8 cellular contexts compared by ENCODE assay signal in the genomic region with DNA sequence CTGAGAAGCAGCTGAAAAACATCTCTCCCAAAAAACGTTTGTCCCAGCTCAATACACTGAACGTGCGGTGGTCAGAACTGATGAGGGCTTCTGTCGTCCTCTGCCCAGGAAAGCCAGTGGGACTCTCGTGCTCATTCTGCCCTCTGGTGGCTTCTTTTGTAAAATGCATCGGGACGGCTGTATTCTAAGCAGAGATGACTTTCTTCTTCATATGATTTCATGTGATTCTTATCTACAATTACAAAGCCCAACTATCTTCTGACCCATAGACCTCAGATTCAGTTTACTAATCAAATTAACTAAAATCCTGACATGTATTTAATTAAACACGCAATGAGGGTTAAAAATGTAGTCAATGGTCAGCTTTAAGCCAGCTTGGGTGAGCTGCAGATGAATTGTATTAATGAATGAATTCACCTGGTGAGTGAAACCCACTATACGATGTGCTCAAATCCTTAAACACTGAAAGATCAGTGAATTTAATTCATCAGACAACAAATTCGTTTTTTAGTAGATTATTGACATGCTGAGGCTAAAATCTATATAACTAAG.
A peak's percentile ranks its signal among the peaks of the same experiment; 100 is the strongest.
DNase-seq lines count a peak whose midpoint lies in the region; ATAC-seq and TF ChIP-seq lines count a peak whose summit lies in the region.

No MANE protein-coding gene starts in this region.

- ATAC-seq in left ventricle myocardium superior (peak; percentile 70), HG03045 (IDR thresholded peaks at IDR 0.05; ENCODE audit: unreplicated experiment) (no peak)

- TF ChIP-seq CTCF in retinal pigment epithelial cell (conservative IDR thresholded peaks at IDR 0.05; ENCODE audit: low read depth, low read length): peak; percentile 81

- no peaks in the 10 kb centered on the region for H3K9me3 ChIP-seq in HAP-1

- peaks cover 12% of the 10 kb centered on the region for H3K27me3 ChIP-seq in HAP-1 (ENCODE audit: low read depth)

- in situ Hi-C loops in HAP-1 (cut with MboI; ENCODE audit: low sequenced_read_pairs): no loop called here

- H3K36me3 ChIP-seq in HAP-1 (replicated peaks): no peaks in the 10 kb centered on the region

- no peaks in the 10 kb centered on the region for H3K4me1 ChIP-seq in HAP-1

- peak; percentile 26 for DNase-seq in GM04503 (ENCODE audit: low read depth)
- peak; percentile 61 to 78 for DNase-seq in HAP-1 (ENCODE audit: low spot score in 2 of 2)
- DNase-seq in NCI-H1092 (lab: John Stamatoyannopoulos, UW): peak; percentile 56
- DNase-seq in T-helper 1 cell: peak in 4 of 5 donors; percentile 14 to 32 (median 26)
- peak; percentile 31 for DNase-seq in amniotic epithelial cell (ENCODE audit: low read depth)
- DNase-seq in left ventricle myocardium superior: peak; percentile 33
- DNase-seq in retinal pigment epithelial cell (ENCODE audit: low read depth): peak; percentile 8

- no peak overlapping the region for H3K4me3 ChIP-seq in HAP-1
- H3K4me3 ChIP-seq in retinal pigment epithelial cell (ENCODE audit: low read length): no peak overlapping the region

- intact Hi-C loops in left ventricle myocardium superior (cut with micrococcal nuclease): no loop called here

Comparison
In these comparisons a context has a peak if more than half of its experiments do, and no peak if none do; other contexts are left out.
1. DNase-seq: peak in every context shown above with its lines; median percentile 70 in HAP-1; 56 in NCI-H1092; 33 in left ventricle myocardium superior; 31 in amniotic epithelial cell; 26 in GM04503; 26 in T-helper 1 cell; 8 in retinal pigment epithelial cell.